In the genomic region with DNA sequence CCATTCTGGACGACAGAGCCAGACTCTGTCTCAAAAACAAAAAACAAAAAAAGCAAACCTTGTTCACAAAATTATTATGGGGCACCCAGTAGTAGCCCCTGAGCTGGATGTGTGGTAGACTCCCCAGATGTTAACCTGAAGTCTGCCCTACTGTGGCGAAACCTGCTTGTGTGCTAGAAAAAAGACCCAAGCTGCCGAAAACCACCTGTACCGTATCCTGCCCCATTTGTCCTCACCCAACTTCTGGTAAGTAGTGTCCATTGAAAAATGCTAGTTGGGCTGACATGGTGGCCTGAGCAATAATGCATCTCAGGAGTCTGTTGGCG, we compare ENCODE assay signal across 12 cellular contexts. TPM values are rescaled to one million over a fixed set of nuclear protein-coding genes. Genes with fewer than 3 reads are reported as not detected.
DNase-seq lines count a peak whose midpoint lies in the region; ATAC-seq, FAIRE-seq and TF ChIP-seq lines count a peak whose summit lies in the region.
"Had no signal": no experiment of that assay in that cellular context is flagged by ENCODE, and none has a peak within 500 bp of the region (broad histone marks: within the 10 kb centered on the region; RNA-seq: fewer than 3 reads in every experiment).

No MANE protein-coding gene starts in this region.

- POLR2A ChIA-PET in CD8-positive, alpha-beta memory T cell (lab: Charles Lee), result interaction anchor here (1.0 to 2.1 kb wide), 2 partner anchors 8 to 98 kb away, joined by 3 to 7 read pairs; a partner anchor contains a TSS
- POLR2A ChIA-PET in K562 (lab: Yijun Ruan, JAX), result interaction anchor here (0.6 kb wide), 1 partner anchor 99 kb away, joined by 4 read pairs; no protein-coding TSS in a partner anchor
- POLR2A ChIA-PET in A673 (lab: Charles Lee; ENCODE audit: low non-redundant PET), result no interaction called here

- no peak for FAIRE-seq in K562 (lab: Jason Lieb, UNC)
- FAIRE-seq: islet of Langerhans had no signal

- H3K4me1 ChIP-seq in CD8-positive, alpha-beta memory T cell (ENCODE audit: insufficient read depth, low read length), result peaks cover 40% of the 10 kb centered on the region
- H3K4me1 ChIP-seq in K562 (replicated peaks in 1 of 2; ENCODE audit: control insufficient read depth in 2 of 2, insufficient read depth in 2 of 2, low read length in 2 of 2), result peaks cover 11 to 34% of the 10 kb centered on the region in 2 experiments
- peaks cover 19% of the 10 kb centered on the region for H3K4me1 ChIP-seq in A673 (ENCODE audit: insufficient read depth, low read length, poor library complexity, severe bottlenecking)
- no peaks in the 10 kb centered on the region for H3K4me1 ChIP-seq in right lobe of liver

- no peaks in the 10 kb centered on the region for H3K36me3 ChIP-seq in CD8-positive, alpha-beta memory T cell (ENCODE audit: insufficient read depth, low read length)
- peaks cover 9% of the 10 kb centered on the region; the same call in 1 of the 3 replicates for H3K36me3 ChIP-seq in K562 (ENCODE audit: control insufficient read depth, insufficient read depth, low read length)
- peaks cover 7% of the 10 kb centered on the region for H3K36me3 ChIP-seq in A673 (ENCODE audit: insufficient read depth, low read length, poor library complexity, severe bottlenecking)
- no peaks in the 10 kb centered on the region for H3K36me3 ChIP-seq in right lobe of liver

- in situ Hi-C loops in K562 (cut with MboI), result loop anchor here (5.0 kb wide), 1 partner anchor 92 kb away; no protein-coding TSS in a partner anchor

- H3K9me1 ChIP-seq in K562 (ENCODE audit: control insufficient read depth, insufficient read depth, low read length), result no peaks in the 10 kb centered on the region

- DNase-seq in CD8-positive, alpha-beta memory T cell, result no peak
- DNase-seq in K562 (ENCODE audit: extremely low read depth in 1 of 4, low spot score in 3 of 4), result no peak
- DNase-seq in SW 1271 (lab: John Stamatoyannopoulos, UW), result no peak
- no peak for DNase-seq in A673 (ENCODE audit: low spot score)
- no peak for DNase-seq in right lobe of liver
- DNase-seq: NCI-H2081 had no signal

- no peak overlapping the region for H3K4me2 ChIP-seq in K562 (ENCODE audit: insufficient read depth, low read length)

- TF ChIP-seq POLR2A in K562 (conservative IDR thresholded peaks at IDR 0.05) (no peak), right lobe of liver (IDR thresholded peaks at IDR 0.05) (no peak)

- WGBS in K562 (ENCODE audit: insufficient coverage, low coverage, missing lambda C conversion rate), result 88% methylated on average over 5 of the region's 5 CpGs
- WGBS in right lobe of liver (ENCODE audit: insufficient coverage, low coverage, low lambda C conversion rate, missing lambda C conversion rate), result 75% methylated on average over 2 of the region's 5 CpGs

- H3K27me3 ChIP-seq in CD8-positive, alpha-beta memory T cell (ENCODE audit: insufficient read depth, low read length, poor library complexity, severe bottlenecking), result peaks cover 9% of the 10 kb centered on the region
- H3K27me3 ChIP-seq in K562 (ENCODE audit: control insufficient read depth in 2 of 2, insufficient read depth in 2 of 2, low read length in 2 of 2), result no peaks in the 10 kb centered on the region
- no peaks in the 10 kb centered on the region for H3K27me3 ChIP-seq in A673 (replicated peaks; ENCODE audit: insufficient read depth, low read depth, low read length, poor library complexity)
- H3K27me3 ChIP-seq in right lobe of liver, result no peaks in the 10 kb centered on the region

- ATAC-seq in GM21390 (IDR thresholded peaks at IDR 0.05; ENCODE audit: unreplicated experiment) (peak; percentile 39), HG03342 (IDR thresholded peaks at IDR 0.05; ENCODE audit: unreplicated experiment) (peak; percentile 21), K562 (no peak), GM21825 (IDR thresholded peaks at IDR 0.05; ENCODE audit: unreplicated experiment) (no peak), right lobe of liver (no peak)

- H3K27ac ChIP-seq in CD8-positive, alpha-beta memory T cell (ENCODE audit: low read depth, low read length), result no peak overlapping the region
- H3K27ac ChIP-seq in K562 (ENCODE audit: extremely low read depth, low read depth, low read length) (no peak overlapping the region), A673 (ENCODE audit: low read depth, low read length, poor library complexity, severe bottlenecking) (no peak overlapping the region), right lobe of liver (no peak overlapping the region)
- H3K27ac ChIP-seq: VCaP had no signal

- BruUV-seq in K562 (replicated peaks; lab: Mats Ljungman, UMichigan) (no TSS peak), A673 (replicated peaks; lab: Mats Ljungman, UMichigan) (no TSS peak)

- peak overlapping the region; percentile 57 to 82 (median 73) for H3K4me3 Mint-ChIP-seq in CD8-positive, alpha-beta memory T cell

- TF ChIP-seq CTCF in K562 (IDR thresholded peaks at IDR 0.05 in 2 of 3, conservative IDR thresholded peaks at IDR 0.05 in 1 of 3; ENCODE audit: insufficient read depth in 2 of 3, low read depth in 1 of 3, low read length in 3 of 3) (no peak), A673 (conservative IDR thresholded peaks at IDR 0.05; ENCODE audit: low read depth, low read length) (no peak), right lobe of liver (IDR thresholded peaks at IDR 0.05) (no peak)

- H3K79me2 ChIP-seq in K562 (ENCODE audit: control insufficient read depth, insufficient read depth, low read length), result no peaks in the 10 kb centered on the region

- no peaks in the 10 kb centered on the region for H3K36me3 Mint-ChIP-seq in CD8-positive, alpha-beta memory T cell

- H4K20me1 ChIP-seq in K562 (replicated peaks; ENCODE audit: control insufficient read depth, insufficient read depth, low read length), result no peaks in the 10 kb centered on the region; the same call in 1 of the 2 replicates

- H3K27ac Mint-ChIP-seq in CD8-positive, alpha-beta memory T cell, result peak overlapping the region in 7 of 8 donors; percentile 10 to 91 (median 81)

- TF ChIP-seq RAD21 in K562 (CRISPR knock-in tag; conservative IDR thresholded peaks at IDR 0.05 in 1 of 2, IDR thresholded peaks at IDR 0.05 in 1 of 2), result no peak

- H3K4me3 ChIP-seq in CD8-positive, alpha-beta memory T cell (ENCODE audit: low read length), result peak overlapping the region; percentile 48
- H3K4me3 ChIP-seq in K562 (no peak overlapping the region), A673 (ENCODE audit: low read depth, low read length, poor library complexity, severe bottlenecking) (no peak overlapping the region), right lobe of liver (no peak overlapping the region)
- H3K4me3 ChIP-seq: skin epidermis had no signal

- no peak for TF ChIP-seq EP300 in K562 (IDR thresholded peaks at IDR 0.05; ENCODE audit: low read length)

- no peaks in the 10 kb centered on the region for H3K9me3 ChIP-seq in CD8-positive, alpha-beta memory T cell (ENCODE audit: low read length)
- H3K9me3 ChIP-seq in K562 (replicated peaks; ENCODE audit: control insufficient read depth, insufficient read depth, low read depth, low read length) (no peaks in the 10 kb centered on the region; the same call in 1 of the 2 replicates), A673 (ENCODE audit: low read depth, low read length, poor library complexity, severe bottlenecking) (peaks cover 4% of the 10 kb centered on the region), right lobe of liver (no peaks in the 10 kb centered on the region)

- peaks cover 24 to 33% of the 10 kb centered on the region in 2 donors for H3K27me3 Mint-ChIP-seq in CD8-positive, alpha-beta memory T cell

- H3K9me3 Mint-ChIP-seq in CD8-positive, alpha-beta memory T cell, result no peaks in the 10 kb centered on the region

- intact Hi-C loops in K562 (cut with micrococcal nuclease) (no loop called here), A673 (cut with micrococcal nuclease; ENCODE audit: unreplicated experiment) (no loop called here), right lobe of liver (cut with DNase I) (loop anchor here in 1 of 2 donors (10.0 kb wide), 1 partner anchor 380 kb away; no protein-coding TSS in a partner anchor)

- no peak overlapping the region for H3K9ac ChIP-seq in K562 (ENCODE audit: insufficient read depth in 1 of 2, low read depth in 2 of 2, low read length in 2 of 2)

- H2AFZ ChIP-seq in K562 (ENCODE audit: low read depth, low read length), result 0 out of 2 replicates have a peak overlapping the region, but pooled peaks have one; percentile 13

- CTCF ChIA-PET in CD8-positive, alpha-beta memory T cell (lab: Charles Lee), result interaction anchor here (0.7 to 2.7 kb wide), 12 partner anchors 8 to 401 kb away, joined by 3 to 18 read pairs (median 4); a partner anchor contains a TSS
- CTCF ChIA-PET in K562 (lab: Yijun Ruan, JAX; ENCODE audit: low intra/inter-chr PET ratio), result interaction anchor here (3.7 kb wide), 1 partner anchor 382 kb away, joined by 24 read pairs; no protein-coding TSS in a partner anchor
- CTCF ChIA-PET in A673 (lab: Charles Lee), result no interaction called here

- H3K4me1 Mint-ChIP-seq in CD8-positive, alpha-beta memory T cell, result peaks cover 35 to 38% (median 36%) of the 10 kb centered on the region in 3 donors

TF ChIP-seq in K562, 482 proteins besides CTCF, POLR2A, EP300 and RAD21 (continues in another document):
- no peak for TF ChIP-seq HNRNPH1 (optimal IDR thresholded peaks at IDR 0.05; ENCODE audit: low read depth, low read length)
- TF ChIP-seq ZNF316 (IDR thresholded peaks at IDR 0.05), result no peak
- TF ChIP-seq ZBTB1 (CRISPR knock-in tag; IDR thresholded peaks at IDR 0.05; ENCODE audit: borderline replicate concordance, low read depth), result no peak

RNA-seq across cellular contexts. Expression of a gene that starts 9.1 kb away (rescaled TPM):
- 10 to 100 TPM; 37.0 to 38.3 TPM for total RNA-seq in CD8-positive, alpha-beta memory T cell
- 1.1 TPM for polyA plus RNA-seq in CD8-positive, alpha-beta memory T cell
- 15.0 and 19.5 TPM in 2 replicates for total RNA-seq in K562 (2011; cell fraction: chromatin; rRNA removed; ENCODE audit: low replicate concordance)
- total RNA-seq in K562 (2011; cell fraction: nucleolus; rRNA removed), result 8.7 and 9.6 TPM in 2 replicates
- 13.8 and 19.5 TPM in 2 replicates for total RNA-seq in K562 (2011; cell fraction: nucleoplasm; rRNA removed)
- total RNA-seq in K562 (2014; rRNA removed) (23.2 and 35.2 TPM in 2 replicates), K562 (2014; rRNA removed; fragmentation: Illumina TruSeq; extraction: Trizol) (32.6 and 39.9 TPM in 2 replicates), K562 (2015; rRNA removed; fragmentation: Illumina TruSeq; extraction: Trizol) (16.1 and 16.4 TPM in 2 replicates), K562 (2021) (33.7 and 38.8 TPM in 2 replicates), A673 (2021) (28.5 and 38.4 TPM in 2 replicates), right lobe of liver (1 to 10 TPM in 3 of 6 experiments, under 1 TPM in 3; 0.37 to 2.9 (median 1.0) TPM)
- polyA plus RNA-seq in K562 (2011; rRNA removed) (27.4 and 35.0 TPM in 2 replicates), K562 (2014; fragmentation: Illumina TruSeq; extraction: Trizol) (43.4 and 48.8 TPM in 2 replicates), K562 (2014; fragmentation: Nextera tagmentation; extraction: Ambion mirVana) (10 to 100 TPM in 1 of 2 experiments, 1 to 10 TPM in 1; 8.0 to 10.3 TPM), K562 (2014; rRNA removed) (32.5 and 36.9 TPM in 2 replicates)
- 12.1 and 25.8 TPM in 2 replicates for polyA plus RNA-seq in K562 (2011; cell fraction: cytosol; rRNA removed)
- polyA plus RNA-seq in K562 (2011; cell fraction: nucleus; rRNA removed), result 9.6 and 15.0 TPM in 2 replicates
- polyA plus RNA-seq in K562 (2012), result 37.1 and 50.2 TPM in 2 replicates
- polyA minus RNA-seq in K562 (2011; rRNA and poly(A)+ RNA removed), result 18.2 and 19.3 TPM in 2 replicates
- 7.6 and 8.6 TPM in 2 replicates for polyA minus RNA-seq in K562 (2011; cell fraction: cytosol; rRNA and poly(A)+ RNA removed)
- polyA minus RNA-seq in K562 (2011; cell fraction: nucleus; rRNA and poly(A)+ RNA removed), result 3.9 and 8.6 TPM in 2 replicates

Comparison
In these comparisons a context has a peak if more than half of its experiments do, and no peak if none do; other contexts are left out.
1. ATAC-seq: peak in GM21390 (single experiment) and HG03342 (single experiment); none in K562 (single experiment), GM21825 (single experiment) and right lobe of liver (0 of 4).